ENCODE assay signal across 8 cellular contexts in genomic region chr7:66100408-66101050, GRCh38. TPM values are rescaled to one million over a fixed set of nuclear protein-coding genes. Genes with fewer than 3 reads are reported as not detected.
DNase-seq lines count a peak whose midpoint lies in the region; ATAC-seq and TF ChIP-seq lines count a peak whose summit lies in the region.

No MANE protein-coding gene starts in this region.

- peaks cover 3% of the 10 kb centered on the region for H3K9me3 Mint-ChIP-seq in glutamatergic neuron (ENCODE audit: unreplicated experiment)

- H3K27ac ChIP-seq in coronary artery, result peak overlapping the region; percentile 82 to 95
- peak overlapping the region; percentile 30 for H3K27ac ChIP-seq in osteoblast (ENCODE audit: low read depth, low read length)

- H3K4me3 ChIP-seq in Loucy (ENCODE audit: low read length, poor library complexity, severe bottlenecking), result peak overlapping the region; percentile 76
- H3K4me3 ChIP-seq in coronary artery, result peak overlapping the region; percentile 69
- peak overlapping the region; percentile 60 for H3K4me3 ChIP-seq in osteoblast (ENCODE audit: insufficient read depth, low read length)

- no peaks in the 10 kb centered on the region for H4K20me1 ChIP-seq in Loucy (ENCODE audit: insufficient read depth, low read length, poor library complexity, severe bottlenecking)
- no peaks in the 10 kb centered on the region for H4K20me1 ChIP-seq in osteoblast (ENCODE audit: insufficient read depth, low read length)

- H3F3A ChIP-seq in Loucy (ENCODE audit: low read depth), result no peaks in the 10 kb centered on the region

- H2AFZ ChIP-seq in Loucy (ENCODE audit: low read length), result peak overlapping the region; percentile 92
- H2AFZ ChIP-seq in osteoblast (ENCODE audit: low read length), result peak overlapping the region; percentile 81

- peak overlapping the region; percentile 82 for H3K4me2 ChIP-seq in Loucy (ENCODE audit: low read depth, low read length, poor library complexity, severe bottlenecking)
- peak overlapping the region; percentile 72 for H3K4me2 ChIP-seq in osteoblast (ENCODE audit: insufficient read depth, low read length)

- no peak overlapping the region for H3K4me3 Mint-ChIP-seq in glutamatergic neuron (ENCODE audit: unreplicated experiment)

- H3K9ac ChIP-seq in Loucy (ENCODE audit: low read depth, low read length, poor library complexity, severe bottlenecking), result peak overlapping the region; percentile 77

- H3K9me3 ChIP-seq in Loucy (ENCODE audit: insufficient read depth, low read depth, low read length) (no peaks in the 10 kb centered on the region), osteoblast (ENCODE audit: low read depth, low read length) (no peaks in the 10 kb centered on the region)

- H3K4me1 Mint-ChIP-seq in glutamatergic neuron (ENCODE audit: low read depth, unreplicated experiment), result peaks cover 4% of the 10 kb centered on the region

- no peak overlapping the region for H3K27ac Mint-ChIP-seq in glutamatergic neuron (ENCODE audit: unreplicated experiment)

- H3K79me2 ChIP-seq in Loucy (ENCODE audit: insufficient read depth, low read length) (no peaks in the 10 kb centered on the region), osteoblast (ENCODE audit: insufficient read depth, low read length) (no peaks in the 10 kb centered on the region)

- peaks cover 1% of the 10 kb centered on the region for H3K27me3 Mint-ChIP-seq in glutamatergic neuron (ENCODE audit: unreplicated experiment)

- no peaks in the 10 kb centered on the region for H3K9me2 ChIP-seq in Loucy (replicated peaks; ENCODE audit: low read depth, low read length)

- no peaks in the 10 kb centered on the region for H3K36me3 ChIP-seq in Loucy (ENCODE audit: insufficient read depth, low read length)
- no peaks in the 10 kb centered on the region for H3K36me3 ChIP-seq in osteoblast (ENCODE audit: insufficient read depth, low read length)

- H3K4me1 ChIP-seq in Loucy (ENCODE audit: insufficient read depth, low read length, poor library complexity, severe bottlenecking) (peaks cover 13% of the 10 kb centered on the region), osteoblast (ENCODE audit: insufficient read depth, low read length) (peaks cover 6% of the 10 kb centered on the region)

- TF ChIP-seq CTCF in Loucy (conservative IDR thresholded peaks at IDR 0.05; ENCODE audit: low read length) (no peak), coronary artery (IDR thresholded peaks at IDR 0.05) (no peak), osteoblast (IDR thresholded peaks at IDR 0.05; ENCODE audit: extremely low read depth, low read depth, low read length) (no peak), glutamatergic neuron (IDR thresholded peaks at IDR 0.05; ENCODE audit: partially characterized antibody, unreplicated experiment) (no peak)

- H3K36me3 Mint-ChIP-seq in glutamatergic neuron (ENCODE audit: unreplicated experiment), result no peaks in the 10 kb centered on the region

- DNase-seq in coronary artery (ENCODE audit: low spot score) (no peak), osteoblast (ENCODE audit: insufficient read length, low spot score, missing footprints) (no peak), NCI-H2227 treated with DMSO at 0.1 percent for 48 hours (lab: John Stamatoyannopoulos, UW) (no peak), glutamatergic neuron (no peak)

- no peaks in the 10 kb centered on the region for H3K27me3 ChIP-seq in Loucy (ENCODE audit: insufficient read depth, low read length, poor library complexity, severe bottlenecking)
- no peaks in the 10 kb centered on the region for H3K27me3 ChIP-seq in osteoblast (ENCODE audit: insufficient read depth, low read length)

- ATAC-seq in GM18907 (IDR thresholded peaks at IDR 0.05; ENCODE audit: unreplicated experiment), result peak; percentile 7
- ATAC-seq in HG03520 (IDR thresholded peaks at IDR 0.05; ENCODE audit: unreplicated experiment), result no peak
- no peak for ATAC-seq in GM21381 (IDR thresholded peaks at IDR 0.05; ENCODE audit: unreplicated experiment)

RNA-seq across cellular contexts. Expression of gene CRCP, which starts 14.1 kb away (rescaled TPM):
- 36.8 and 44.9 TPM in 2 replicates for total RNA-seq in osteoblast
- 29.1 TPM for total RNA-seq in glutamatergic neuron (ENCODE audit: unreplicated experiment)

RNA-seq across cellular contexts. Expression of gene ASL, which starts 24.9 kb away (rescaled TPM):
- total RNA-seq in osteoblast (52.2 and 53.6 TPM in 2 replicates), glutamatergic neuron (ENCODE audit: unreplicated experiment) (26.6 TPM)
